ENCODE assay signal across 8 cellular contexts in genomic region chr7:150322114-150322832, GRCh38. TPM values are rescaled to one million over a fixed set of nuclear protein-coding genes. Genes with fewer than 3 reads are reported as not detected.
DNase-seq lines count a peak whose midpoint lies in the region; ATAC-seq and TF ChIP-seq lines count a peak whose summit lies in the region.

No MANE protein-coding gene starts in this region.

- H3K36me3 ChIP-seq in Panc1 (ENCODE audit: control insufficient read depth, insufficient read depth, low read length) (no peaks in the 10 kb centered on the region), thoracic aorta (no peaks in the 10 kb centered on the region)

- H3K27ac Mint-ChIP-seq in activated naive CD8-positive, alpha-beta T cell treated with anti-CD3 and anti-CD28 coated beads, Interleukin-2, amount 50 U/mL, for 24 hours: peak overlapping the region; percentile 97

- peaks cover 44% of the 10 kb centered on the region for H3K4me1 Mint-ChIP-seq in activated naive CD8-positive, alpha-beta T cell treated with anti-CD3 and anti-CD28 coated beads, Interleukin-2, amount 50 U/mL, for 24 hours

- H3K4me1 ChIP-seq in Panc1 (ENCODE audit: control insufficient read depth, insufficient read depth, low read length) (peaks cover 26% of the 10 kb centered on the region), mononuclear cell (ENCODE audit: insufficient read depth, low read length) (peaks cover 38% of the 10 kb centered on the region), thoracic aorta (ENCODE audit: control insufficient read depth in 1 of 2, low read depth in 2 of 2) (peaks cover 0 to 24% of the 10 kb centered on the region in 2 donors)

- POLR2A ChIA-PET in Panc1 (lab: Charles Lee): no interaction called here

- H3K4me3 Mint-ChIP-seq in activated naive CD8-positive, alpha-beta T cell treated with anti-CD3 and anti-CD28 coated beads, Interleukin-2, amount 50 U/mL, for 24 hours: peak overlapping the region; percentile 91

- no peaks in the 10 kb centered on the region for H3K27me3 Mint-ChIP-seq in activated naive CD8-positive, alpha-beta T cell treated with anti-CD3 and anti-CD28 coated beads, Interleukin-2, amount 50 U/mL, for 24 hours

- no peaks in the 10 kb centered on the region for H3K9me3 ChIP-seq in Panc1 (ENCODE audit: control insufficient read depth, insufficient read depth, low read depth, low read length)
- H3K9me3 ChIP-seq in mononuclear cell (ENCODE audit: low read depth, low read length): no peaks in the 10 kb centered on the region
- no peaks in the 10 kb centered on the region for H3K9me3 ChIP-seq in thoracic aorta

- DNase-seq in NCI-H82 (lab: John Stamatoyannopoulos, UW): peak; percentile 38
- no peak for DNase-seq in NCI-H82 treated with DMSO at 0.1 percent for 48 hours (lab: John Stamatoyannopoulos, UW; ENCODE audit: unreplicated experiment)
- no peak for DNase-seq in Panc1 (ENCODE audit: low read depth, low spot score)
- DNase-seq in activated naive CD8-positive, alpha-beta T cell treated with anti-CD3 and anti-CD28 coated beads, Interleukin-2, amount 50 U/mL, for 24 hours: peak; percentile 63
- no peak for DNase-seq in thoracic aorta (ENCODE audit: low spot score)
- no peak for DNase-seq in NK-92 (lab: John Stamatoyannopoulos, UW; ENCODE audit: unreplicated experiment)

- BruUV-seq in Panc1 (replicated peaks; lab: Mats Ljungman, UMichigan): no TSS peak

- H3K9me3 Mint-ChIP-seq in activated naive CD8-positive, alpha-beta T cell treated with anti-CD3 and anti-CD28 coated beads, Interleukin-2, amount 50 U/mL, for 24 hours: no peaks in the 10 kb centered on the region

- intact Hi-C loops in Panc1 (cut with micrococcal nuclease; ENCODE audit: unreplicated experiment): no loop called here

- H3K4me3 ChIP-seq in Panc1 (ENCODE audit: low read depth in 2 of 2, low read length in 2 of 2) (peak overlapping the region; percentile 57 to 80), mononuclear cell (ENCODE audit: low read length) (peak overlapping the region; percentile 79), thoracic aorta (peak overlapping the region; percentile 80)

- peak overlapping the region; percentile 92 for H3K27ac ChIP-seq in Panc1 (ENCODE audit: low read length)
- no peak overlapping the region for H3K27ac ChIP-seq in thoracic aorta

- CTCF ChIA-PET in Panc1 (lab: Charles Lee): no interaction called here

- TF ChIP-seq CTCF in Panc1 (IDR thresholded peaks at IDR 0.05): no peak
- no peak for TF ChIP-seq CTCF in thoracic aorta (IDR thresholded peaks at IDR 0.05)

- ATAC-seq in Panc1 (no peak), thoracic aorta (ENCODE audit: insufficient number of reproducible peaks, low FRiP score, low read depth) (no peak), HG02623 (IDR thresholded peaks at IDR 0.05; ENCODE audit: unreplicated experiment) (no peak)
- ATAC-seq in activated naive CD8-positive, alpha-beta T cell treated with anti-CD3 and anti-CD28 coated beads, Interleukin-2, amount 50 U/mL, for 24 hours: peak; percentile 15

- H3K27me3 ChIP-seq in Panc1 (ENCODE audit: control insufficient read depth, insufficient read depth, low read length) (no peaks in the 10 kb centered on the region), mononuclear cell (ENCODE audit: insufficient read depth, low read length) (no peaks in the 10 kb centered on the region), thoracic aorta (replicated peaks; ENCODE audit: insufficient read depth) (no peaks in the 10 kb centered on the region)

- in situ Hi-C loops in Panc1 (cut with HindIII; ENCODE audit: low pct_unique_long_range_greater_than_20kb, low sequenced_read_pairs): no loop called here

- H3K36me3 Mint-ChIP-seq in activated naive CD8-positive, alpha-beta T cell treated with anti-CD3 and anti-CD28 coated beads, Interleukin-2, amount 50 U/mL, for 24 hours (ENCODE audit: low read depth): peaks cover 24% of the 10 kb centered on the region

RNA-seq across cellular contexts. Expression of gene LRRC61, which starts 0.9 kb away (rescaled TPM):
- total RNA-seq in Panc1 (2021; ENCODE audit: unreplicated experiment) (13.8 TPM), mononuclear cell (15.6 TPM), thoracic aorta (10 to 100 TPM in 1 of 2 donors, 1 to 10 TPM in 1; 4.6 to 10.2 TPM)
- 24.0 TPM for polyA plus RNA-seq in Panc1 (2012; ENCODE audit: insufficient read length)

RNA-seq across cellular contexts. Expression of gene ACTR3C, which starts 1.1 kb away (rescaled TPM):
- 6.5 TPM for total RNA-seq in Panc1 (2021; ENCODE audit: unreplicated experiment)
- polyA plus RNA-seq in Panc1 (2012; ENCODE audit: insufficient read length): 2.8 TPM
- 9.3 TPM for total RNA-seq in mononuclear cell
- 1 to 10 TPM in 1 of 2 donors, under 1 TPM in 1; 0.14 to 6.4 TPM for total RNA-seq in thoracic aorta

RNA-seq across cellular contexts. Expression of gene RARRES2, which starts 19.2 kb away (rescaled TPM):
- total RNA-seq in Panc1 (2021; ENCODE audit: unreplicated experiment): 1.1 TPM
- not detected for polyA plus RNA-seq in Panc1 (2012; ENCODE audit: insufficient read length)
- not detected for total RNA-seq in mononuclear cell
- 100 to 1,000 TPM in 1 of 2 donors, 10 to 100 TPM in 1; 76.4 to 102 TPM for total RNA-seq in thoracic aorta

RNA-seq across cellular contexts. Expression of gene REPIN1, which starts 46.3 kb away (rescaled TPM):
- 209 TPM for total RNA-seq in Panc1 (2021; ENCODE audit: unreplicated experiment)
- polyA plus RNA-seq in Panc1 (2012; ENCODE audit: insufficient read length): 158 TPM
- total RNA-seq in mononuclear cell: 49.2 TPM
- 10 to 100 TPM; 80.0 to 82.3 TPM for total RNA-seq in thoracic aorta

RNA-seq across cellular contexts. Expression of gene ZNF775, which starts 56.9 kb away (rescaled TPM):
- total RNA-seq in Panc1 (2021; ENCODE audit: unreplicated experiment): 14.7 TPM
- polyA plus RNA-seq in Panc1 (2012; ENCODE audit: insufficient read length): 14.8 TPM
- total RNA-seq in mononuclear cell: 0.94 TPM
- 10 to 100 TPM in 1 of 2 donors, 1 to 10 TPM in 1; 4.2 to 11.5 TPM for total RNA-seq in thoracic aorta

Comparison
In these comparisons a context has a peak if more than half of its experiments do, and no peak if none do; other contexts are left out.
1. DNase-seq: peak in NCI-H82 (single experiment) and activated naive CD8-positive, alpha-beta T cell treated with anti-CD3 and anti-CD28 coated beads, Interleukin-2, amount 50 U/mL, for 24 hours (single experiment); none in NCI-H82 treated with DMSO at 0.1 percent for 48 hours (single experiment), Panc1 (single experiment), thoracic aorta (single experiment) and NK-92 (single experiment).
2. RNA of gene RARRES2, which starts 19.2 kb away (total RNA-seq): 76.4 to 102 TPM in thoracic aorta; 1.1 TPM in Panc1 (single experiment) and not detected in mononuclear cell (single experiment); every median in the first group is over 10 times any median in the second.
3. Peak in every context shown above with its lines, with median percentiles within 50 percentile points of each other: H3K4me3 ChIP-seq.